ENCODE assay signal across 1 cellular context in the genomic region with DNA sequence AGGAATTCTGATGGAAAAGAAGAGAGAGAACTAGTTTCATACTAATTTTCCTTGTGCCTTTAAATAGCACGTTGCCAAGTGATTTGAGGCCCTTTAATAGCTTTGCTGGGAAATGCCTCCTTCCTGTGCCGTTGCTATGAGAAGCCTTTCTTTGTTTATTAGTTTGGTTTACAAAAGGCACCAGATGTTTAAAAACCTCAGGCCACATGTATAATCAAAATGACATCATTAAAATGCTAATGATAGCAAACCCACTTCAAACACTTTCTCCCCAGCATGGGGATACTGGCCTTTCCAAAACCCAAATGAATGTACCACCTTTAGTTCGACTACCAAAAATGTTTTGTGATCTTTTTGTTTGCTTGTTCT.
TF ChIP-seq lines count a peak whose summit lies in the region.

No MANE protein-coding gene starts in this region.

TF ChIP-seq in GM12878, 131 proteins besides CTCF, POLR2A, EP300 and RAD21 (continued from another document and continues in another):
- TF ChIP-seq, protein P1, sequence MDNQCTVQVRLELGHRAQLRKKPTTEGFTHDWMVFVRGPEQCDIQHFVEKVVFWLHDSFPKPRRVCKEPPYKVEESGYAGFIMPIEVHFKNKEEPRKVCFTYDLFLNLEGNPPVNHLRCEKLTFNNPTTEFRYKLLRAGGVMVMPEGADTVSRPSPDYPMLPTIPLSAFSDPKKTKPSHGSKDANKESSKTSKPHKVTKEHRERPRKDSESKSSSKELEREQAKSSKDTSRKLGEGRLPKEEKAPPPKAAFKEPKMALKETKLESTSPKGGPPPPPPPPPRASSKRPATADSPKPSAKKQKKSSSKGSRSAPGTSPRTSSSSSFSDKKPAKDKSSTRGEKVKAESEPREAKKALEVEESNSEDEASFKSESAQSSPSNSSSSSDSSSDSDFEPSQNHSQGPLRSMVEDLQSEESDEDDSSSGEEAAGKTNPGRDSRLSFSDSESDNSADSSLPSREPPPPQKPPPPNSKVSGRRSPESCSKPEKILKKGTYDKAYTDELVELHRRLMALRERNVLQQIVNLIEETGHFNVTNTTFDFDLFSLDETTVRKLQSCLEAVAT (IDR thresholded peaks at IDR 0.05) = no peak
- no peak for TF ChIP-seq SMARCA5 (IDR thresholded peaks at IDR 0.05)
- TF ChIP-seq MEF2A (IDR thresholded peaks at IDR 0.05; ENCODE audit: insufficient read depth, low read depth, low read length) = peak; percentile 64; the same call in 1 of the 2 replicates
- TF ChIP-seq, protein P2, sequence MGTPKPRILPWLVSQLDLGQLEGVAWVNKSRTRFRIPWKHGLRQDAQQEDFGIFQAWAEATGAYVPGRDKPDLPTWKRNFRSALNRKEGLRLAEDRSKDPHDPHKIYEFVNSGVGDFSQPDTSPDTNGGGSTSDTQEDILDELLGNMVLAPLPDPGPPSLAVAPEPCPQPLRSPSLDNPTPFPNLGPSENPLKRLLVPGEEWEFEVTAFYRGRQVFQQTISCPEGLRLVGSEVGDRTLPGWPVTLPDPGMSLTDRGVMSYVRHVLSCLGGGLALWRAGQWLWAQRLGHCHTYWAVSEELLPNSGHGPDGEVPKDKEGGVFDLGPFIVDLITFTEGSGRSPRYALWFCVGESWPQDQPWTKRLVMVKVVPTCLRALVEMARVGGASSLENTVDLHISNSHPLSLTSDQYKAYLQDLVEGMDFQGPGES (IDR thresholded peaks at IDR 0.05) = no peak
- TF ChIP-seq RCOR1 (conservative IDR thresholded peaks at IDR 0.05; ENCODE audit: low read depth, low read length) = no peak
- TF ChIP-seq, protein P3, sequence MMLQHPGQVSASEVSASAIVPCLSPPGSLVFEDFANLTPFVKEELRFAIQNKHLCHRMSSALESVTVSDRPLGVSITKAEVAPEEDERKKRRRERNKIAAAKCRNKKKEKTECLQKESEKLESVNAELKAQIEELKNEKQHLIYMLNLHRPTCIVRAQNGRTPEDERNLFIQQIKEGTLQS (IDR thresholded peaks at IDR 0.05; ENCODE audit: borderline replicate concordance, extremely low read depth, low read depth, low read length) = no peak
- TF ChIP-seq SMC3 (IDR thresholded peaks at IDR 0.05; ENCODE audit: borderline replicate concordance, low read length) = no peak
- TF ChIP-seq CEBPB (IDR thresholded peaks at IDR 0.05; ENCODE audit: borderline replicate concordance in 1 of 2, low read depth in 2 of 2, low read length in 2 of 2) = no peak
- no peak for TF ChIP-seq JUND (IDR thresholded peaks at IDR 0.05; ENCODE audit: low read depth, low read length)
- no peak for TF ChIP-seq GABPA (IDR thresholded peaks at IDR 0.05; ENCODE audit: low read depth)
- TF ChIP-seq, protein P4, sequence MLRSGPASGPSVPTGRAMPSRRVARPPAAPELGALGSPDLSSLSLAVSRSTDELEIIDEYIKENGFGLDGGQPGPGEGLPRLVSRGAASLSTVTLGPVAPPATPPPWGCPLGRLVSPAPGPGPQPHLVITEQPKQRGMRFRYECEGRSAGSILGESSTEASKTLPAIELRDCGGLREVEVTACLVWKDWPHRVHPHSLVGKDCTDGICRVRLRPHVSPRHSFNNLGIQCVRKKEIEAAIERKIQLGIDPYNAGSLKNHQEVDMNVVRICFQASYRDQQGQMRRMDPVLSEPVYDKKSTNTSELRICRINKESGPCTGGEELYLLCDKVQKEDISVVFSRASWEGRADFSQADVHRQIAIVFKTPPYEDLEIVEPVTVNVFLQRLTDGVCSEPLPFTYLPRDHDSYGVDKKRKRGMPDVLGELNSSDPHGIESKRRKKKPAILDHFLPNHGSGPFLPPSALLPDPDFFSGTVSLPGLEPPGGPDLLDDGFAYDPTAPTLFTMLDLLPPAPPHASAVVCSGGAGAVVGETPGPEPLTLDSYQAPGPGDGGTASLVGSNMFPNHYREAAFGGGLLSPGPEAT (IDR thresholded peaks at IDR 0.05; ENCODE audit: low read depth) = no peak
- TF ChIP-seq HDGF (IDR thresholded peaks at IDR 0.05) = no peak
- TF ChIP-seq SIN3A (IDR thresholded peaks at IDR 0.05; ENCODE audit: low read depth, low read length) = no peak
- TF ChIP-seq, protein P5, sequence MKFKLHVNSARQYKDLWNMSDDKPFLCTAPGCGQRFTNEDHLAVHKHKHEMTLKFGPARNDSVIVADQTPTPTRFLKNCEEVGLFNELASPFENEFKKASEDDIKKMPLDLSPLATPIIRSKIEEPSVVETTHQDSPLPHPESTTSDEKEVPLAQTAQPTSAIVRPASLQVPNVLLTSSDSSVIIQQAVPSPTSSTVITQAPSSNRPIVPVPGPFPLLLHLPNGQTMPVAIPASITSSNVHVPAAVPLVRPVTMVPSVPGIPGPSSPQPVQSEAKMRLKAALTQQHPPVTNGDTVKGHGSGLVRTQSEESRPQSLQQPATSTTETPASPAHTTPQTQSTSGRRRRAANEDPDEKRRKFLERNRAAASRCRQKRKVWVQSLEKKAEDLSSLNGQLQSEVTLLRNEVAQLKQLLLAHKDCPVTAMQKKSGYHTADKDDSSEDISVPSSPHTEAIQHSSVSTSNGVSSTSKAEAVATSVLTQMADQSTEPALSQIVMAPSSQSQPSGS (IDR thresholded peaks at IDR 0.05; ENCODE audit: low read length) = peak; percentile 91
- TF ChIP-seq ZNF622 (IDR thresholded peaks at IDR 0.05) = no peak
- no peak for TF ChIP-seq KDM1A (IDR thresholded peaks at IDR 0.05; ENCODE audit: borderline replicate concordance)
- TF ChIP-seq CHD2 (IDR thresholded peaks at IDR 0.05; ENCODE audit: borderline replicate concordance, low read depth, low read length) = no peak
- TF ChIP-seq BRCA1 (IDR thresholded peaks at IDR 0.05; ENCODE audit: low read depth, low read length) = no peak
- TF ChIP-seq ETV6 (conservative IDR thresholded peaks at IDR 0.05 in 1 of 2, IDR thresholded peaks at IDR 0.05 in 1 of 2; ENCODE audit: borderline replicate concordance in 1 of 2, low read depth in 1 of 2) = peak in 1 of 2 experiments; percentile 17; a peak in 1 of 4 replicates
- TF ChIP-seq HDAC6 (IDR thresholded peaks at IDR 0.05; ENCODE audit: unreplicated experiment) = no peak
- no peak for TF ChIP-seq KAT2A (conservative IDR thresholded peaks at IDR 0.05; ENCODE audit: control insufficient read depth, low read depth, low read length)
- TF ChIP-seq JUNB (IDR thresholded peaks at IDR 0.05) = peak; percentile 47; the same call in 1 of the 2 replicates
- TF ChIP-seq, protein P6, sequence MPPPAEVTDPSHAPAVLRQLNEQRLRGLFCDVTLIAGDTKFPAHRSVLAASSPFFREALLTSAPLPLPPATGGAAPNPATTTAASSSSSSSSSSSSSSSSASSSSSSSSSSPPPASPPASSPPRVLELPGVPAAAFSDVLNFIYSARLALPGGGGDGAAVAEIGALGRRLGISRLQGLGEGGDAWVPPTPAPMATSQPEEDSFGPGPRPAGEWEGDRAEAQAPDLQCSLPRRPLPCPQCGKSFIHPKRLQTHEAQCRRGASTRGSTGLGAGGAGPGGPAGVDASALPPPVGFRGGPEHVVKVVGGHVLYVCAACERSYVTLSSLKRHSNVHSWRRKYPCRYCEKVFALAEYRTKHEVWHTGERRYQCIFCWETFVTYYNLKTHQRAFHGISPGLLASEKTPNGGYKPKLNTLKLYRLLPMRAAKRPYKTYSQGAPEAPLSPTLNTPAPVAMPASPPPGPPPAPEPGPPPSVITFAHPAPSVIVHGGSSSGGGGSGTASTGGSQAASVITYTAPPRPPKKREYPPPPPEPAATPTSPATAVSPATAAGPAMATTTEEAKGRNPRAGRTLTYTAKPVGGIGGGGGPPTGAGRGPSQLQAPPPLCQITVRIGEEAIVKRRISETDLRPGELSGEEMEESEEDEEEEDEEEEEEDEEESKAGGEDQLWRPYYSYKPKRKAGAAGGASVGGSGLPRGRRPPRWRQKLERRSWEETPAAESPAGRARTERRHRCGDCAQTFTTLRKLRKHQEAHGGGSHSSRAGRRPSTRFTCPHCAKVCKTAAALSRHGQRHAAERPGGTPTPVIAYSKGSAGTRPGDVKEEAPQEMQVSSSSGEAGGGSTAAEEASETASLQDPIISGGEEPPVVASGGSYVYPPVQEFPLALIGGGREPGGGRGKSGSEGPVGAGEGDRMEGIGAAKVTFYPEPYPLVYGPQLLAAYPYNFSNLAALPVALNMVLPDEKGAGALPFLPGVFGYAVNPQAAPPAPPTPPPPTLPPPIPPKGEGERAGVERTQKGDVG (CRISPR knock-in tag; IDR thresholded peaks at IDR 0.05) = no peak
- peak; percentile 69; the same call in 1 of the 2 replicates for TF ChIP-seq CBFB (IDR thresholded peaks at IDR 0.05; ENCODE audit: low read depth)
- TF ChIP-seq RUNX3 (IDR thresholded peaks at IDR 0.05; ENCODE audit: low read length) = peak; percentile 92
- TF ChIP-seq MEF2B (IDR thresholded peaks at IDR 0.05; ENCODE audit: partially characterized antibody, poor library complexity, severe bottlenecking) = peak; percentile 32
- TF ChIP-seq NFIC (IDR thresholded peaks at IDR 0.05; ENCODE audit: low read depth, low read length) = peak; percentile 73; the same call in 1 of the 2 replicates
- TF ChIP-seq TARDBP (IDR thresholded peaks at IDR 0.05; ENCODE audit: borderline replicate concordance) = no peak
- TF ChIP-seq CREB1 (IDR thresholded peaks at IDR 0.05; ENCODE audit: low read depth) = 0 out of 2 replicates have a peak, but pooled peaks have one; percentile 38
- TF ChIP-seq ASH2L (IDR thresholded peaks at IDR 0.05; ENCODE audit: borderline replicate concordance, low read depth) = no peak
- TF ChIP-seq, protein P7, sequence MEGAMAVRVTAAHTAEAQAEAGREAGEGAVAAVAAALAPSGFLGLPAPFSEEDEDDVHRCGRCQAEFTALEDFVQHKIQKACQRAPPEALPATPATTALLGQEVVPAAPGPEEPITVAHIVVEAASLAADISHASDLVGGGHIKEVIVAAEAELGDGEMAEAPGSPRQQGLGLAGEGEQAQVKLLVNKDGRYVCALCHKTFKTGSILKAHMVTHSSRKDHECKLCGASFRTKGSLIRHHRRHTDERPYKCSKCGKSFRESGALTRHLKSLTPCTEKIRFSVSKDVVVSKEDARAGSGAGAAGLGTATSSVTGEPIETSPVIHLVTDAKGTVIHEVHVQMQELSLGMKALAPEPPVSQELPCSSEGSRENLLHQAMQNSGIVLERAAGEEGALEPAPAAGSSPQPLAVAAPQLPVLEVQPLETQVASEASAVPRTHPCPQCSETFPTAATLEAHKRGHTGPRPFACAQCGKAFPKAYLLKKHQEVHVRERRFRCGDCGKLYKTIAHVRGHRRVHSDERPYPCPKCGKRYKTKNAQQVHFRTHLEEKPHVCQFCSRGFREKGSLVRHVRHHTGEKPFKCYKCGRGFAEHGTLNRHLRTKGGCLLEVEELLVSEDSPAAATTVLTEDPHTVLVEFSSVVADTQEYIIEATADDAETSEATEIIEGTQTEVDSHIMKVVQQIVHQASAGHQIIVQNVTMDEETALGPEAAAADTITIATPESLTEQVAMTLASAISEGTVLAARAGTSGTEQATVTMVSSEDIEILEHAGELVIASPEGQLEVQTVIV (IDR thresholded peaks at IDR 0.05; ENCODE audit: borderline replicate concordance, partially characterized antibody) = no peak
- no peak for TF ChIP-seq NBN (IDR thresholded peaks at IDR 0.05)
- TF ChIP-seq ATF7 (IDR thresholded peaks at IDR 0.05; ENCODE audit: low read depth) = peak; percentile 89
- no peak for TF ChIP-seq EGR1 (IDR thresholded peaks at IDR 0.05; ENCODE audit: borderline replicate concordance in 1 of 2, low read depth in 2 of 2, low read length in 2 of 2)
- no peak for TF ChIP-seq RELA (IDR thresholded peaks at IDR 0.05; ENCODE audit: borderline replicate concordance, partially characterized antibody)
- no peak for TF ChIP-seq SMAD5 (IDR thresholded peaks at IDR 0.05; ENCODE audit: low read depth)
- TF ChIP-seq ZNF217 (IDR thresholded peaks at IDR 0.05) = no peak
- TF ChIP-seq, protein P8, sequence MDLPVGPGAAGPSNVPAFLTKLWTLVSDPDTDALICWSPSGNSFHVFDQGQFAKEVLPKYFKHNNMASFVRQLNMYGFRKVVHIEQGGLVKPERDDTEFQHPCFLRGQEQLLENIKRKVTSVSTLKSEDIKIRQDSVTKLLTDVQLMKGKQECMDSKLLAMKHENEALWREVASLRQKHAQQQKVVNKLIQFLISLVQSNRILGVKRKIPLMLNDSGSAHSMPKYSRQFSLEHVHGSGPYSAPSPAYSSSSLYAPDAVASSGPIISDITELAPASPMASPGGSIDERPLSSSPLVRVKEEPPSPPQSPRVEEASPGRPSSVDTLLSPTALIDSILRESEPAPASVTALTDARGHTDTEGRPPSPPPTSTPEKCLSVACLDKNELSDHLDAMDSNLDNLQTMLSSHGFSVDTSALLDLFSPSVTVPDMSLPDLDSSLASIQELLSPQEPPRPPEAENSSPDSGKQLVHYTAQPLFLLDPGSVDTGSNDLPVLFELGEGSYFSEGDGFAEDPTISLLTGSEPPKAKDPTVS (IDR thresholded peaks at IDR 0.05; ENCODE audit: low read depth, low read length) = no peak
- no peak for TF ChIP-seq MYC (IDR thresholded peaks at IDR 0.05; ENCODE audit: insufficient read depth, insufficient read length, insufficient replicate concordance, low read length, severe bottlenecking)
- no peak for TF ChIP-seq NRF1 (conservative IDR thresholded peaks at IDR 0.05; ENCODE audit: low read depth, low read length)
- no peak for TF ChIP-seq NR2C2 (IDR thresholded peaks at IDR 0.05; ENCODE audit: borderline replicate concordance, control insufficient read depth, insufficient read length, low read depth)
- TF ChIP-seq, protein P9, sequence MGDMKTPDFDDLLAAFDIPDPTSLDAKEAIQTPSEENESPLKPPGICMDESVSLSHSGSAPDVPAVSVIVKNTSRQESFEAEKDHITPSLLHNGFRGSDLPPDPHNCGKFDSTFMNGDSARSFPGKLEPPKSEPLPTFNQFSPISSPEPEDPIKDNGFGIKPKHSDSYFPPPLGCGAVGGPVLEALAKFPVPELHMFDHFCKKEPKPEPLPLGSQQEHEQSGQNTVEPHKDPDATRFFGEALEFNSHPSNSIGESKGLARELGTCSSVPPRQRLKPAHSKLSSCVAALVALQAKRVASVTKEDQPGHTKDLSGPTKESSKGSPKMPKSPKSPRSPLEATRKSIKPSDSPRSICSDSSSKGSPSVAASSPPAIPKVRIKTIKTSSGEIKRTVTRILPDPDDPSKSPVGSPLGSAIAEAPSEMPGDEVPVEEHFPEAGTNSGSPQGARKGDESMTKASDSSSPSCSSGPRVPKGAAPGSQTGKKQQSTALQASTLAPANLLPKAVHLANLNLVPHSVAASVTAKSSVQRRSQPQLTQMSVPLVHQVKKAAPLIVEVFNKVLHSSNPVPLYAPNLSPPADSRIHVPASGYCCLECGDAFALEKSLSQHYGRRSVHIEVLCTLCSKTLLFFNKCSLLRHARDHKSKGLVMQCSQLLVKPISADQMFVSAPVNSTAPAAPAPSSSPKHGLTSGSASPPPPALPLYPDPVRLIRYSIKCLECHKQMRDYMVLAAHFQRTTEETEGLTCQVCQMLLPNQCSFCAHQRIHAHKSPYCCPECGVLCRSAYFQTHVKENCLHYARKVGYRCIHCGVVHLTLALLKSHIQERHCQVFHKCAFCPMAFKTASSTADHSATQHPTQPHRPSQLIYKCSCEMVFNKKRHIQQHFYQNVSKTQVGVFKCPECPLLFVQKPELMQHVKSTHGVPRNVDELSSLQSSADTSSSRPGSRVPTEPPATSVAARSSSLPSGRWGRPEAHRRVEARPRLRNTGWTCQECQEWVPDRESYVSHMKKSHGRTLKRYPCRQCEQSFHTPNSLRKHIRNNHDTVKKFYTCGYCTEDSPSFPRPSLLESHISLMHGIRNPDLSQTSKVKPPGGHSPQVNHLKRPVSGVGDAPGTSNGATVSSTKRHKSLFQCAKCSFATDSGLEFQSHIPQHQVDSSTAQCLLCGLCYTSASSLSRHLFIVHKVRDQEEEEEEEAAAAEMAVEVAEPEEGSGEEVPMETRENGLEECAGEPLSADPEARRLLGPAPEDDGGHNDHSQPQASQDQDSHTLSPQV (IDR thresholded peaks at IDR 0.05) = no peak
- TF ChIP-seq IRF4 (IDR thresholded peaks at IDR 0.05; ENCODE audit: low read depth, low read length) = no peak
- TF ChIP-seq NFXL1 (IDR thresholded peaks at IDR 0.05; ENCODE audit: borderline replicate concordance) = no peak
- no peak for TF ChIP-seq YY1 (IDR thresholded peaks at IDR 0.05; ENCODE audit: low read depth, low read length)
- TF ChIP-seq NR2F1 (conservative IDR thresholded peaks at IDR 0.05) = no peak
- TF ChIP-seq BCL11A (IDR thresholded peaks at IDR 0.05; ENCODE audit: low read depth, low read length) = no peak
- TF ChIP-seq BACH1 (IDR thresholded peaks at IDR 0.05; ENCODE audit: borderline replicate concordance) = no peak
